Comparison of ENCODE assay signal across 8 cellular contexts in the genomic region with DNA sequence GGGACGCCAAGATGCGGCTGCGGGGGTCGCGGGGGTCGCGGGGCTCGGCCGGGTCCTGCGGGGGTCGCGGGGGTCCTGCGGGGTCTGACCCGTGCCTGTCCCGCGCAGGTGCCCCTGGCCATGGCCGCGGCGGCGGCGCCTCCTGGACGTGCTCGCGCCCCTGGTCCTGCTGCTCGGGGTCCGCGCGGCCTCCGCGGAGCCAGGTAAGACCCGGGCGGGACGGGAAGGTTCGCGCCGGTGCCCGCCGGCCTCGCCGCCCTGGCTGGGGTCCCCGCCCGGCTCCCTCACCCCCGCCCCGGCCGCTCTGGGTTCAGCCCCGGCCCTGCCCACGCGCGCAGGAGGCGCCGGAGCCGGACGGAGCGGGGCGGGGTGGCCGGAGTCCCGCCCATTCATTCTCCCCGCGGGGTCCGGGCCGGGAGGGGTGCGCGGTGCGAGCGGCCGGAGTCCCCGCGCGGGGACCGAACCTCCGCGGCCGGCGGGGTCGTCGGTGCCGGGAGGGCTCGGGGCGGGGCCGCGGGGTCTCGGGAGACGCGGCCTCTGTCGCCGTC. TPM values are rescaled to one million over a fixed set of nuclear protein-coding genes. Genes with fewer than 3 reads are reported as not detected.
DNase-seq lines count a peak whose midpoint lies in the region; ATAC-seq and TF ChIP-seq lines count a peak whose summit lies in the region.

No MANE protein-coding gene starts in this region.

- peaks cover 8% of the 10 kb centered on the region for H3K27me3 Mint-ChIP-seq in endothelial cell (ENCODE audit: unreplicated experiment)

- no peak overlapping the region for H3K27ac Mint-ChIP-seq in endothelial cell (ENCODE audit: unreplicated experiment)

- DNase-seq in AG08395 (ENCODE audit: low spot score) (peak; percentile 70), endothelial cell (ENCODE audit: low spot score) (peak; percentile 35), mucosa of gallbladder (ENCODE audit: low spot score) (peak; percentile 56), GM19238 (ENCODE audit: insufficient read length, low spot score) (no peak)

- ATAC-seq in GM21447 (IDR thresholded peaks at IDR 0.05; ENCODE audit: unreplicated experiment) (no peak), GM21390 (IDR thresholded peaks at IDR 0.05; ENCODE audit: unreplicated experiment) (no peak), HG03280 (IDR thresholded peaks at IDR 0.05; ENCODE audit: unreplicated experiment) (no peak)

- H3K9me3 Mint-ChIP-seq in endothelial cell (ENCODE audit: unreplicated experiment), result no peaks in the 10 kb centered on the region

- H3K36me3 Mint-ChIP-seq in endothelial cell (ENCODE audit: low read depth, unreplicated experiment), result peaks cover 3% of the 10 kb centered on the region

- no peak overlapping the region for H3K4me3 Mint-ChIP-seq in endothelial cell (ENCODE audit: unreplicated experiment)

- TF ChIP-seq RAD21 in Ishikawa (IDR thresholded peaks at IDR 0.05; ENCODE audit: low read depth), result no peak

- no peak for TF ChIP-seq EP300 in Ishikawa (IDR thresholded peaks at IDR 0.05; ENCODE audit: borderline replicate concordance)

- no peak for TF ChIP-seq CTCF in endothelial cell (IDR thresholded peaks at IDR 0.05; ENCODE audit: unreplicated experiment)

- H3K4me1 Mint-ChIP-seq in endothelial cell (ENCODE audit: unreplicated experiment), result peaks cover 18% of the 10 kb centered on the region

TF ChIP-seq in Ishikawa, 13 proteins besides CTCF, POLR2A, EP300 and RAD21:
- TF ChIP-seq YY1 (IDR thresholded peaks at IDR 0.05; ENCODE audit: low read depth) (no peak), FOXM1 (IDR thresholded peaks at IDR 0.05; ENCODE audit: borderline replicate concordance, low read depth) (no peak), NFIC (IDR thresholded peaks at IDR 0.05) (no peak), TAF1 (IDR thresholded peaks at IDR 0.05; ENCODE audit: low read depth) (no peak; the same call in 1 of the 2 replicates), EGR1 (IDR thresholded peaks at IDR 0.05) (peak; percentile 52; the same call in 1 of the 2 replicates)
- TF ChIP-seq, protein P1, sequence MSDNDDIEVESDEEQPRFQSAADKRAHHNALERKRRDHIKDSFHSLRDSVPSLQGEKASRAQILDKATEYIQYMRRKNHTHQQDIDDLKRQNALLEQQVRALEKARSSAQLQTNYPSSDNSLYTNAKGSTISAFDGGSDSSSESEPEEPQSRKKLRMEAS (IDR thresholded peaks at IDR 0.05), result no peak
TF ChIP-seq in Ishikawa: peak in this region for 1.

RNA-seq across cellular contexts. Expression of a gene that starts 0.4 kb away (rescaled TPM):
- total RNA-seq in endothelial cell (ENCODE audit: unreplicated experiment) (61.1 TPM), mucosa of gallbladder (172 TPM)
